ENCODE assay signal across 9 cellular contexts in genomic region chr10:28669227-28670173, GRCh38. TPM values are rescaled to one million over a fixed set of nuclear protein-coding genes. Genes with fewer than 3 reads are reported as not detected.
DNase-seq lines count a peak whose midpoint lies in the region; ATAC-seq, FAIRE-seq and TF ChIP-seq lines count a peak whose summit lies in the region.
"Had no signal": no experiment of that assay in that cellular context is flagged by ENCODE, and none has a peak within 500 bp of the region (broad histone marks: within the 10 kb centered on the region; RNA-seq: fewer than 3 reads in every experiment).

No MANE protein-coding gene starts in this region.

- peaks cover 42% of the 10 kb centered on the region for H3K27me3 ChIP-seq in HUES48 (ENCODE audit: control insufficient read depth, insufficient read depth, low read length)

- no peaks in the 10 kb centered on the region for H3K36me3 ChIP-seq in HUES48 (ENCODE audit: control insufficient read depth, insufficient read depth, low read length)

- TF ChIP-seq CTCF in AG04449 (IDR thresholded peaks at IDR 0.05; ENCODE audit: insufficient read depth, low read length, missing control alignments) (no peak), chondrocyte (IDR thresholded peaks at IDR 0.05) (no peak), nephron (IDR thresholded peaks at IDR 0.05; ENCODE audit: unreplicated experiment in 3 of 3) (no peak)

- H3K9me3 ChIP-seq in HUES48 (ENCODE audit: control insufficient read depth, insufficient read depth, low read length) = no peaks in the 10 kb centered on the region

- no peaks in the 10 kb centered on the region for H3K9me3 Mint-ChIP-seq in chondrocyte (ENCODE audit: low read depth)
- H3K9me3 Mint-ChIP-seq in nephron = no peaks in the 10 kb centered on the region

- POLR2A ChIA-PET in AG04449 (lab: Yijun Ruan, JAX) = no interaction called here

- peaks cover 3% of the 10 kb centered on the region; the same call in 1 of the 2 replicates for H3K4me1 ChIP-seq in HUES48 (ENCODE audit: control insufficient read depth, insufficient read depth, low read length)

- CTCF ChIA-PET in AG04449 (lab: Yijun Ruan, JAX) = interaction anchor here (0.9 to 1.3 kb wide), 4 partner anchors 8 to 635 kb away, joined by 3 to 6 read pairs (median 4); partner anchors contain the start of gene BAMBI

- H3K27ac Mint-ChIP-seq in chondrocyte (ENCODE audit: unreplicated experiment) (no peak overlapping the region), nephron (no peak overlapping the region)

- no peak for FAIRE-seq in GM12891 (lab: Jason Lieb, UNC)

- H3K27me3 Mint-ChIP-seq in chondrocyte (ENCODE audit: low read depth) (peaks cover 4% of the 10 kb centered on the region), nephron (ENCODE audit: low read depth) (peaks cover 74% of the 10 kb centered on the region)

- peak overlapping the region; percentile 57 for H3K4me3 ChIP-seq in AG04449 (ENCODE audit: low read depth, low read length)
- peak overlapping the region; percentile 76 for H3K4me3 ChIP-seq in HUES48 (ENCODE audit: low read depth, low read length)

- H3K27ac ChIP-seq in HUES48 (ENCODE audit: low read depth, low read length) = no peak overlapping the region

- H3K4me3 Mint-ChIP-seq in chondrocyte (ENCODE audit: unreplicated experiment) = peak overlapping the region; percentile 84
- peak overlapping the region; percentile 90 to 94 (median 90) for H3K4me3 Mint-ChIP-seq in nephron

- H3K36me3 Mint-ChIP-seq in chondrocyte (ENCODE audit: low read depth) = no peaks in the 10 kb centered on the region
- no peaks in the 10 kb centered on the region for H3K36me3 Mint-ChIP-seq in nephron (ENCODE audit: low read depth)

- ATAC-seq in HG02852 (IDR thresholded peaks at IDR 0.05; ENCODE audit: unreplicated experiment) = no peak

- H3K4me1 Mint-ChIP-seq in chondrocyte (ENCODE audit: low read depth) (peaks cover 16% of the 10 kb centered on the region), nephron (peaks cover 13% of the 10 kb centered on the region)

- peak overlapping the region; percentile 47; the same call in 1 of the 2 replicates for H3K9ac ChIP-seq in HUES48 (ENCODE audit: low read depth, low read length)

- no peak for DNase-seq in AG04449 (ENCODE audit: low read depth, low spot score)
- no peak for DNase-seq in chondrocyte (ENCODE audit: low spot score)
- DNase-seq in NK-92 (lab: John Stamatoyannopoulos, UW; ENCODE audit: unreplicated experiment) = no peak
- DNase-seq in GM12891 (ENCODE audit: insufficient read length, low spot score) = no peak
- DNase-seq in retina = no peak
- DNase-seq: cortex of kidney had no signal

- TF ChIP-seq POLR2A in GM12891 (IDR thresholded peaks at IDR 0.05; ENCODE audit: low read depth, low read length) = no peak

TF ChIP-seq in GM12891, 5 proteins besides CTCF, POLR2A, EP300 and RAD21:
- TF ChIP-seq PAX5 (IDR thresholded peaks at IDR 0.05; ENCODE audit: insufficient read depth, low read length, severe bottlenecking) (no peak), TAF1 (IDR thresholded peaks at IDR 0.05; ENCODE audit: low read depth, low read length) (no peak), POLR2AphosphoS5 (IDR thresholded peaks at IDR 0.05; ENCODE audit: low read depth, low read length) (no peak), SPI1 (IDR thresholded peaks at IDR 0.05; ENCODE audit: low read depth, low read length) (no peak)

RNA-seq across cellular contexts. Expression of gene BAMBI, which starts 7.8 kb away (rescaled TPM):
- total RNA-seq in chondrocyte = 10.9 to 17.0 TPM (median 11.6 TPM) in 3 replicates
- not detected for polyA plus RNA-seq in GM12891 (2012; ENCODE audit: low read depth, missing spikeins)
